In genomic region chr15:32866486-32867312, GRCh38 we compare ENCODE assay signal across 15 cellular contexts.
A peak's percentile ranks its signal among the peaks of the same experiment; 100 is the strongest.
DNase-seq lines count a peak whose midpoint lies in the region; FAIRE-seq and TF ChIP-seq lines count a peak whose summit lies in the region.
"Had no signal": no experiment of that assay in that cellular context is flagged by ENCODE, and none has a peak within 500 bp of the region (broad histone marks: within the 10 kb centered on the region; RNA-seq: fewer than 3 reads in every experiment).

No MANE protein-coding gene starts in this region.

- peak; percentile 43 for FAIRE-seq in astrocyte (lab: Jason Lieb, UNC)

- H3K4me1 ChIP-seq in astrocyte (ENCODE audit: insufficient read depth, low read length), result peaks cover 37% of the 10 kb centered on the region
- H3K4me1 ChIP-seq: testis had no signal

- peaks cover 4% of the 10 kb centered on the region for H3K9me3 Mint-ChIP-seq in astrocyte (ENCODE audit: unreplicated experiment)
- H3K9me3 Mint-ChIP-seq: activated naive CD4-positive, alpha-beta T cell treated with anti-CD3 and anti-CD28 coated beads, Interleukin-2, amount 10 ng/mL, durations not matched to agents 7 days and 5 days; nephron had no signal

- peak overlapping the region; percentile 63 for H2AFZ ChIP-seq in astrocyte (ENCODE audit: low read depth, low read length)

- in situ Hi-C loops in ACHN (cut with HindIII; ENCODE audit: low pct_ligation_motif_present, low pct_unique_long_range_greater_than_20kb, low sequenced_read_pairs), result no loop called here

- H3K9me3 ChIP-seq in astrocyte (ENCODE audit: insufficient read depth, low read depth, low read length), result no peaks in the 10 kb centered on the region
- H3K9me3 ChIP-seq: testis had no signal

- H3K79me2 ChIP-seq in astrocyte (ENCODE audit: insufficient read depth, low read length), result no peaks in the 10 kb centered on the region

- H3K27me3 Mint-ChIP-seq in astrocyte (ENCODE audit: low read depth, unreplicated experiment), result no peaks in the 10 kb centered on the region
- H3K27me3 Mint-ChIP-seq: activated naive CD4-positive, alpha-beta T cell treated with anti-CD3 and anti-CD28 coated beads, Interleukin-2, amount 10 ng/mL, durations not matched to agents 7 days and 5 days; B cell had no signal

- peaks cover 8% of the 10 kb centered on the region for H3K36me3 Mint-ChIP-seq in astrocyte (ENCODE audit: low read depth, unreplicated experiment)
- H3K36me3 Mint-ChIP-seq: activated naive CD4-positive, alpha-beta T cell treated with anti-CD3 and anti-CD28 coated beads, Interleukin-2, amount 10 ng/mL, durations not matched to agents 7 days and 5 days had no signal

- H3K4me3 Mint-ChIP-seq in astrocyte (ENCODE audit: unreplicated experiment), result no peak overlapping the region
- H3K4me3 Mint-ChIP-seq: activated naive CD4-positive, alpha-beta T cell treated with anti-CD3 and anti-CD28 coated beads, Interleukin-2, amount 10 ng/mL, durations not matched to agents 7 days and 5 days; B cell; nephron had no signal

- DNase-seq in ACHN (peak; percentile 37), HL-60 (ENCODE audit: low read depth in 1 of 2, low spot score in 1 of 2) (peak; percentile 5 to 7), astrocyte (ENCODE audit: low read depth) (no peak), medulla oblongata (ENCODE audit: extremely low spot score) (peak; percentile 39), iPS-NIHi11 (ENCODE audit: low spot score) (no peak), D341Med (ENCODE audit: low spot score) (no peak)
- no peak for DNase-seq in activated CD4-positive, CD25-positive, alpha-beta regulatory T cell treated with anti-CD3 and anti-CD28 coated beads, Interleukin-2, amount 50 U/mL, for 72 hours
- no peak for DNase-seq in stimulated activated CD4-positive, alpha-beta T cell treated with anti-CD3 and anti-CD28 coated beads, Interleukin-4, amount 100 ng/mL, for 1 hour
- DNase-seq: activated naive CD4-positive, alpha-beta T cell treated with anti-CD3 and anti-CD28 coated beads, Interleukin-2, amount 10 ng/mL, durations not matched to agents 7 days and 5 days; NCI-H2081 treated with DMSO at 0.1 percent for 48 hours; SHP77 treated with DMSO at 0.1 percent for 48 hours; stimulated activated CD4-positive, alpha-beta T cell treated with anti-CD3 and anti-CD28 coated beads, Interleukin-4, amount 100 ng/mL, for 4 hours; testis had no signal

- H3K27me3 ChIP-seq in HL-60 (ENCODE audit: insufficient read depth, poor library complexity, severe bottlenecking) (peaks cover 2% of the 10 kb centered on the region), astrocyte (ENCODE audit: insufficient read depth, low read length) (no peaks in the 10 kb centered on the region)
- H3K27me3 ChIP-seq: testis had no signal

- H3K4me2 ChIP-seq in astrocyte (ENCODE audit: low read length), result peak overlapping the region; percentile 5

- no peak overlapping the region for H3K4me3 ChIP-seq in HL-60 (replicated peaks; ENCODE audit: insufficient read depth, low read length)
- H3K4me3 ChIP-seq in astrocyte (ENCODE audit: insufficient read depth, low read depth, low read length), result no peak overlapping the region
- H3K4me3 ChIP-seq: testis had no signal

- peaks cover 45% of the 10 kb centered on the region for H3K4me1 Mint-ChIP-seq in astrocyte (ENCODE audit: low read depth, unreplicated experiment)
- H3K4me1 Mint-ChIP-seq: activated naive CD4-positive, alpha-beta T cell treated with anti-CD3 and anti-CD28 coated beads, Interleukin-2, amount 10 ng/mL, durations not matched to agents 7 days and 5 days had no signal

- H3K36me3 ChIP-seq in astrocyte (ENCODE audit: insufficient read depth, low read length), result no peaks in the 10 kb centered on the region

- H3K27ac ChIP-seq in HL-60 (replicated peaks) (no peak overlapping the region), astrocyte (ENCODE audit: low read depth, low read length) (peak overlapping the region; percentile 98)
- H3K27ac ChIP-seq: testis had no signal

- no peaks in the 10 kb centered on the region for H4K20me1 ChIP-seq in astrocyte (ENCODE audit: insufficient read depth, low read length)

- TF ChIP-seq CTCF in HL-60 (IDR thresholded peaks at IDR 0.05; ENCODE audit: insufficient read depth, low read length) (no peak), astrocyte (IDR thresholded peaks at IDR 0.05; ENCODE audit: insufficient read depth, low read depth, low read length) (no peak)

- H3K27ac Mint-ChIP-seq in astrocyte (ENCODE audit: unreplicated experiment), result peak overlapping the region; percentile 77
- H3K27ac Mint-ChIP-seq: activated naive CD4-positive, alpha-beta T cell treated with anti-CD3 and anti-CD28 coated beads, Interleukin-2, amount 10 ng/mL, durations not matched to agents 7 days and 5 days; B cell had no signal

- H3K9ac ChIP-seq in astrocyte (ENCODE audit: low read length), result peak overlapping the region; percentile 77

Comparison
In these comparisons a context has a peak if more than half of its experiments do, and no peak if none do; other contexts are left out.
1. DNase-seq: peak in ACHN (single experiment), HL-60 (2 of 2) and medulla oblongata (single experiment); none in astrocyte (single experiment), iPS-NIHi11 (single experiment), activated CD4-positive, CD25-positive, alpha-beta regulatory T cell treated with anti-CD3 and anti-CD28 coated beads, Interleukin-2, amount 50 U/mL, for 72 hours (single experiment), stimulated activated CD4-positive, alpha-beta T cell treated with anti-CD3 and anti-CD28 coated beads, Interleukin-4, amount 100 ng/mL, for 1 hour (single experiment) and D341Med (single experiment).